Comparison of ENCODE assay signal across 10 cellular contexts in genomic region chr1:33332881-33333280, GRCh38. TPM values are rescaled to one million over a fixed set of nuclear protein-coding genes. Genes with fewer than 3 reads are reported as not detected.
A peak's percentile ranks its signal among the peaks of the same experiment; 100 is the strongest.
DNase-seq lines count a peak whose midpoint lies in the region; ATAC-seq and TF ChIP-seq lines count a peak whose summit lies in the region.
"Had no signal": no experiment of that assay in that cellular context is flagged by ENCODE, and none has a peak within 500 bp of the region (broad histone marks: within the 10 kb centered on the region; RNA-seq: fewer than 3 reads in every experiment).

No MANE protein-coding gene starts in this region.

- peak overlapping the region; percentile 17 for H3K27ac Mint-ChIP-seq in stimulated activated effector memory CD8-positive, alpha-beta T cell treated with anti-CD3 and anti-CD28 coated beads, Interleukin-12 subunit alpha, Interleukin-12 subunit beta, amount 100 ng/mL, for 72 hours
- H3K27ac Mint-ChIP-seq in progenitor cell of endocrine pancreas = no peak overlapping the region

- H2BK15ac ChIP-seq in IMR-90 (ENCODE audit: low read depth, low read length) = no peak overlapping the region

- no peak for TF ChIP-seq POLR2A in IMR-90 (IDR thresholded peaks at IDR 0.05; ENCODE audit: low read depth, low read length)

- TF ChIP-seq CTCF in IMR-90 (conservative IDR thresholded peaks at IDR 0.05; ENCODE audit: low read depth, low read length) = no peak
- no peak for TF ChIP-seq CTCF in lung (IDR thresholded peaks at IDR 0.05; ENCODE audit: control extremely low read depth, extremely low read depth)
- TF ChIP-seq CTCF in progenitor cell of endocrine pancreas (IDR thresholded peaks at IDR 0.05; ENCODE audit: unreplicated experiment) = no peak

- H2BK20ac ChIP-seq in IMR-90 (ENCODE audit: low read depth, low read length) = no peak overlapping the region

- H4K5ac ChIP-seq in IMR-90 (ENCODE audit: low read depth, low read length) = no peak overlapping the region

- H3K27ac ChIP-seq in IMR-90 (ENCODE audit: insufficient read depth, low read length) (peak overlapping the region; percentile 4; the same call in 1 of the 2 replicates), lung (ENCODE audit: low read depth in 1 of 2, low read length in 1 of 2) (peak overlapping the region; percentile 67 to 75)

- no peak overlapping the region for H3K14ac ChIP-seq in IMR-90 (replicated peaks; ENCODE audit: low read depth, low read length)

- POLR2A ChIA-PET in IMR-90 (lab: Charles Lee; ENCODE audit: unreplicated experiment) = no interaction called here

- H4K91ac ChIP-seq in IMR-90 (ENCODE audit: insufficient read depth, low read depth, low read length) = no peak overlapping the region

- H3K4ac ChIP-seq in IMR-90 (ENCODE audit: low read depth, low read length) = no peak overlapping the region

- no peak overlapping the region for H2AK5ac ChIP-seq in IMR-90 (ENCODE audit: low read depth, low read length)

- peak overlapping the region; percentile 5; the same call in 1 of the 2 replicates for H3K23ac ChIP-seq in IMR-90 (ENCODE audit: low read depth, low read length)

- no peak overlapping the region for H2AK9ac ChIP-seq in IMR-90 (replicated peaks; ENCODE audit: low read depth, low read length, poor library complexity)

- dilution Hi-C loops in IMR-90 (cut with HindIII; ENCODE audit: low sequenced_read_pairs, unreplicated experiment) = no loop called here

- H3K36me3 ChIP-seq in IMR-90 (ENCODE audit: control insufficient read depth, insufficient read depth, low read length) = peaks cover 65% of the 10 kb centered on the region
- H3K36me3 ChIP-seq in lung (ENCODE audit: control insufficient read depth in 2 of 2, insufficient read depth in 2 of 2, low read length in 2 of 2) = peaks cover 31 to 53% of the 10 kb centered on the region in 2 donors

- DNase-seq in IMR-90 (no peak), cerebellar cortex (ENCODE audit: low spot score) (peak; percentile 70), lung (ENCODE audit: low spot score) (peak; percentile 51), progenitor cell of endocrine pancreas (ENCODE audit: low spot score, unreplicated experiment) (no peak), NCI-H748 treated with DMSO at 0.1 percent for 48 hours (lab: John Stamatoyannopoulos, UW) (no peak)
- DNase-seq in stimulated activated effector memory CD8-positive, alpha-beta T cell treated with anti-CD3 and anti-CD28 coated beads, Interleukin-12 subunit alpha, Interleukin-12 subunit beta, amount 100 ng/mL, for 72 hours (ENCODE audit: low spot score in 2 of 2) = no peak
- DNase-seq: NCI-H1417 treated with DMSO at 0.1 percent for 48 hours had no signal

- H3K27me3 ChIP-seq in IMR-90 (ENCODE audit: control insufficient read depth, insufficient read depth, low read length) = no peaks in the 10 kb centered on the region
- H3K27me3 ChIP-seq in lung (ENCODE audit: control insufficient read depth, insufficient read depth) = no peaks in the 10 kb centered on the region

- H3K4me3 ChIP-seq in IMR-90 (ENCODE audit: insufficient read depth, low read depth, low read length) (no peak overlapping the region), lung (no peak overlapping the region)

- peaks cover 9% of the 10 kb centered on the region for H3K4me1 Mint-ChIP-seq in stimulated activated effector memory CD8-positive, alpha-beta T cell treated with anti-CD3 and anti-CD28 coated beads, Interleukin-12 subunit alpha, Interleukin-12 subunit beta, amount 100 ng/mL, for 72 hours
- peaks cover 30% of the 10 kb centered on the region for H3K4me1 Mint-ChIP-seq in progenitor cell of endocrine pancreas (ENCODE audit: low read depth)

- H2AFZ ChIP-seq in IMR-90 (replicated peaks; ENCODE audit: low read length, poor library complexity) = no peak overlapping the region

- H2BK120ac ChIP-seq in IMR-90 (ENCODE audit: low read depth, low read length) = no peak overlapping the region

- ATAC-seq in IMR-90 (ENCODE audit: low read depth) (no peak), lung (ENCODE audit: insufficient read depth, low FRiP score) (no peak), GM19395 (IDR thresholded peaks at IDR 0.05; ENCODE audit: unreplicated experiment) (no peak), GM21360 (IDR thresholded peaks at IDR 0.05; ENCODE audit: unreplicated experiment) (no peak)
- no peak for ATAC-seq in stimulated activated effector memory CD8-positive, alpha-beta T cell treated with anti-CD3 and anti-CD28 coated beads, Interleukin-12 subunit alpha, Interleukin-12 subunit beta, amount 100 ng/mL, for 72 hours

- no peak overlapping the region for H3K9ac ChIP-seq in IMR-90 (ENCODE audit: low read depth, low read length)

- CTCF ChIA-PET in IMR-90 (lab: Yijun Ruan, JAX) = no interaction called here

- H3K27me3 Mint-ChIP-seq in progenitor cell of endocrine pancreas = no peaks in the 10 kb centered on the region

- H2BK5ac ChIP-seq in IMR-90 (ENCODE audit: low read depth, low read length, poor library complexity, severe bottlenecking) = peak overlapping the region; percentile 14

- no peak overlapping the region for H3K4me2 ChIP-seq in IMR-90 (ENCODE audit: low read depth, low read length)

- H3K56ac ChIP-seq in IMR-90 (ENCODE audit: extremely low read depth, insufficient read depth, low read length) = no peak overlapping the region

- H3K9me3 ChIP-seq in IMR-90 (ENCODE audit: control insufficient read depth, insufficient read depth, low read length) (no peaks in the 10 kb centered on the region), lung (ENCODE audit: control insufficient read depth in 2 of 2, insufficient read depth in 1 of 2, low read length in 1 of 2) (no peaks in the 10 kb centered on the region)

- H3K9me1 ChIP-seq in IMR-90 (ENCODE audit: insufficient read depth, low read length) = peaks cover 31% of the 10 kb centered on the region

- H3K36me3 Mint-ChIP-seq in stimulated activated effector memory CD8-positive, alpha-beta T cell treated with anti-CD3 and anti-CD28 coated beads, Interleukin-12 subunit alpha, Interleukin-12 subunit beta, amount 100 ng/mL, for 72 hours = peaks cover 68% of the 10 kb centered on the region
- H3K36me3 Mint-ChIP-seq in progenitor cell of endocrine pancreas (ENCODE audit: insufficient read depth) = peaks cover 34% of the 10 kb centered on the region

- no peak for TF ChIP-seq RAD21 in IMR-90 (IDR thresholded peaks at IDR 0.05; ENCODE audit: low read length)

- H3K4me3 Mint-ChIP-seq in stimulated activated effector memory CD8-positive, alpha-beta T cell treated with anti-CD3 and anti-CD28 coated beads, Interleukin-12 subunit alpha, Interleukin-12 subunit beta, amount 100 ng/mL, for 72 hours = no peak overlapping the region
- no peak overlapping the region for H3K4me3 Mint-ChIP-seq in progenitor cell of endocrine pancreas (ENCODE audit: low read depth)

- WGBS in IMR-90 (ENCODE audit: extremely low coverage in 2 of 2, insufficient read length in 1 of 2), 2 experiments = 92% methylated on average over 4 of the region's 5 CpGs; no CpG with 5 or more reads in 1 of the 2 experiments
- 64 to 81% methylated on average over 5 of the region's 5 CpGs for WGBS in lung, 2 donors

- H3K79me1 ChIP-seq in IMR-90 (ENCODE audit: low read depth in 1 of 2, low read length in 2 of 2) = peaks cover 34 to 80% of the 10 kb centered on the region in 2 experiments

- in situ Hi-C loops in IMR-90 (cut with MboI; ENCODE audit: low sequenced_read_pairs) = no loop called here

- BruUV-seq in IMR-90 (replicated peaks; lab: Mats Ljungman, UMichigan) = no TSS peak

- H3K4me1 ChIP-seq in IMR-90 (ENCODE audit: control insufficient read depth, insufficient read depth, low read length) (peaks cover 35% of the 10 kb centered on the region), lung (ENCODE audit: control insufficient read depth in 2 of 2, insufficient read depth in 2 of 2, low read length in 2 of 2) (peaks cover 32 to 35% of the 10 kb centered on the region in 2 donors)

- intact Hi-C loops in IMR-90 (cut with micrococcal nuclease) = no loop called here

- H4K8ac ChIP-seq in IMR-90 (ENCODE audit: low read depth in 2 of 2, low read length in 2 of 2) = 0 out of 4 replicates have a peak overlapping the region, but pooled peaks of 1 of the 2 experiments have one; percentile 1

- H3K18ac ChIP-seq in IMR-90 (ENCODE audit: low read depth, low read length) = no peak overlapping the region

- H4K20me1 ChIP-seq in IMR-90 (ENCODE audit: insufficient read depth, low read length) = peaks cover 97% of the 10 kb centered on the region

- H3K9me3 Mint-ChIP-seq in stimulated activated effector memory CD8-positive, alpha-beta T cell treated with anti-CD3 and anti-CD28 coated beads, Interleukin-12 subunit alpha, Interleukin-12 subunit beta, amount 100 ng/mL, for 72 hours = no peaks in the 10 kb centered on the region
- H3K9me3 Mint-ChIP-seq in progenitor cell of endocrine pancreas (ENCODE audit: low read depth) = no peaks in the 10 kb centered on the region

TF ChIP-seq in IMR-90, 13 proteins besides CTCF, POLR2A, EP300 and RAD21:
- TF ChIP-seq MAZ (IDR thresholded peaks at IDR 0.05; ENCODE audit: borderline replicate concordance, low read depth, low read length) = no peak
- TF ChIP-seq SMC3 (IDR thresholded peaks at IDR 0.05; ENCODE audit: low read depth, low read length) = no peak
- TF ChIP-seq CEBPB (IDR thresholded peaks at IDR 0.05; ENCODE audit: low read depth, low read length) = no peak
- TF ChIP-seq RFX5 (IDR thresholded peaks at IDR 0.05; ENCODE audit: low read depth, low read length) = no peak
- TF ChIP-seq MXI1 (IDR thresholded peaks at IDR 0.05; ENCODE audit: borderline replicate concordance, low read depth, low read length) = no peak

RNA-seq across cellular contexts. Expression of gene A3GALT2, which starts 12.0 kb away (rescaled TPM):
- total RNA-seq in IMR-90 (2012; rRNA removed) (not detected in 2 replicates), lung (under 1 TPM in 1 of 2 donors, not detected in 1; 0.28 TPM), progenitor cell of endocrine pancreas (0.29 and 0.40 TPM in 2 replicates)
- polyA plus RNA-seq in IMR-90 (2012; rRNA removed) (not detected in 2 replicates), lung (under 1 TPM in 1 of 2 donors, not detected in 1; 0.07 TPM)
- polyA plus RNA-seq in IMR-90 (2012; cell fraction: cytosol; rRNA removed) = not detected in 2 replicates
- 0.23 and 1.2 TPM in 2 replicates for polyA plus RNA-seq in IMR-90 (2012; cell fraction: nucleus; rRNA removed; ENCODE audit: low replicate concordance)
- total RNA-seq: epithelial cell of proximal tubule had no signal

Comparison
In these comparisons a context has a peak if more than half of its experiments do, and no peak if none do; other contexts are left out.
1. DNase-seq: peak in cerebellar cortex (single experiment) and lung (single experiment); none in IMR-90 (single experiment), stimulated activated effector memory CD8-positive, alpha-beta T cell treated with anti-CD3 and anti-CD28 coated beads, Interleukin-12 subunit alpha, Interleukin-12 subunit beta, amount 100 ng/mL, for 72 hours (0 of 2), progenitor cell of endocrine pancreas (single experiment) and NCI-H748 treated with DMSO at 0.1 percent for 48 hours (single experiment).